In the genomic region with DNA sequence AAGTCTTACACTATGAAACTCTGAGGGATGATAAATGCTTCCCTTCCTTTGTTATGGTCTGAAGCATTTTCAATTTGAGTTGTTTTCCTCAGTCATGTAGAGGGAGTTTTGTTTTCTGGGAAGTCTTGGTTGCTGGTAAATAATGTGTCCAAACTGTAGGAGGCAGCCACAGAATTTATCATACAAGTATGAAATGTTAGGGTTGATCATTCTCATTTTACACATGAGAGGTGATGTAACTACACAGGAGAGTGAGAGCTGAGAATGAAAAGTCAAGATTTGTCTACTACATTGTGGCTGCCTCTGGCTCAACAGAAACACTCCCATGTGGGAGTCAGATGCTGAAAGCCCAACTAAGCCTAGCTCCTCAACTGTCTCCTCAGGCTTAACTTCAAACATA, we compare ENCODE assay signal across 1 cellular context.
TF ChIP-seq lines count a peak whose summit lies in the region.

No MANE protein-coding gene starts in this region.

TF ChIP-seq in H1, 55 proteins besides CTCF, POLR2A, EP300 and RAD21 (continued from another document):
- TF ChIP-seq NANOG (IDR thresholded peaks at IDR 0.05; ENCODE audit: insufficient read depth, low read depth, low read length, poor library complexity, severe bottlenecking), result no peak
- TF ChIP-seq JUN (IDR thresholded peaks at IDR 0.05; ENCODE audit: low read depth, low read length), result no peak
- TF ChIP-seq RBBP5 (IDR thresholded peaks at IDR 0.05; ENCODE audit: borderline replicate concordance, low read depth, low read length), result no peak
- TF ChIP-seq SUZ12 (IDR thresholded peaks at IDR 0.05; ENCODE audit: low read length), result no peak
- TF ChIP-seq GTF2F1 (IDR thresholded peaks at IDR 0.05; ENCODE audit: borderline replicate concordance, low read depth, low read length), result no peak
- TF ChIP-seq, protein P1, sequence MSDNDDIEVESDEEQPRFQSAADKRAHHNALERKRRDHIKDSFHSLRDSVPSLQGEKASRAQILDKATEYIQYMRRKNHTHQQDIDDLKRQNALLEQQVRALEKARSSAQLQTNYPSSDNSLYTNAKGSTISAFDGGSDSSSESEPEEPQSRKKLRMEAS (IDR thresholded peaks at IDR 0.05), result no peak
- no peak for TF ChIP-seq YY1 (IDR thresholded peaks at IDR 0.05; ENCODE audit: low read depth, low read length)
- no peak for TF ChIP-seq RNF2 (IDR thresholded peaks at IDR 0.05; ENCODE audit: borderline replicate concordance, low read depth, low read length, missing control alignments, poor library complexity, severe bottlenecking)
- no peak for TF ChIP-seq SP1 (IDR thresholded peaks at IDR 0.05; ENCODE audit: low read depth, low read length)
TF ChIP-seq in H1: peak in this region for 0.
